9 cellular contexts compared by ENCODE assay signal in genomic region chr13:33723365-33723764, GRCh38.
DNase-seq lines count a peak whose midpoint lies in the region; ATAC-seq and TF ChIP-seq lines count a peak whose summit lies in the region.
"Had no signal": no experiment of that assay in that cellular context is flagged by ENCODE, and none has a peak within 500 bp of the region (broad histone marks: within the 10 kb centered on the region; RNA-seq: fewer than 3 reads in every experiment).

No MANE protein-coding gene starts in this region.

- intact Hi-C loops in activated CD4-positive, alpha-beta T cell treated with anti-CD3 and anti-CD28 coated beads, Interleukin-2, amount 10 ng/mL, durations not matched to agents 24 days and 14 days (cut with micrococcal nuclease), result loop anchor here (1.0 to 5.0 kb wide), 5 partner anchors 44 to 1136 kb away; partner anchors contain the start of gene PDS5B
- intact Hi-C loops in stomach (cut with DNase I; ENCODE audit: low total_unique reads) (no loop called here), ovary (cut with DNase I) (loop anchor here in 3 of 4 donors (5.0 to 10.0 kb wide), 4 partner anchors 81 to 499 kb away; no protein-coding TSS in a partner anchor)

- TF ChIP-seq CTCF in fibroblast of pulmonary artery (IDR thresholded peaks at IDR 0.05; ENCODE audit: low read length, missing control alignments) (no peak), stomach (IDR thresholded peaks at IDR 0.05) (no peak), ovary (IDR thresholded peaks at IDR 0.05) (no peak)

- TF ChIP-seq POLR2A in stomach (IDR thresholded peaks at IDR 0.05) (no peak), ovary (IDR thresholded peaks at IDR 0.05) (no peak)

- H3K9me3 ChIP-seq in stomach (no peaks in the 10 kb centered on the region), ovary (no peaks in the 10 kb centered on the region)
- H3K9me3 ChIP-seq: SJCRH30 had no signal

- peak overlapping the region; percentile 76 for H3K27ac Mint-ChIP-seq in activated CD4-positive, alpha-beta T cell treated with anti-CD3 and anti-CD28 coated beads, Interleukin-2, amount 10 ng/mL, durations not matched to agents 24 days and 14 days

- H3K4me3 ChIP-seq in fibroblast of pulmonary artery (replicated peaks; ENCODE audit: low read depth, low read length) (no peak overlapping the region), stomach (no peak overlapping the region), ovary (no peak overlapping the region)
- H3K4me3 ChIP-seq: SJCRH30 had no signal

- H3K36me3 Mint-ChIP-seq in activated CD4-positive, alpha-beta T cell treated with anti-CD3 and anti-CD28 coated beads, Interleukin-2, amount 10 ng/mL, durations not matched to agents 24 days and 14 days (ENCODE audit: low read depth), result peaks cover 1% of the 10 kb centered on the region

- no peak for ATAC-seq in GM21360 (IDR thresholded peaks at IDR 0.05; ENCODE audit: unreplicated experiment)

- H3K4me1 Mint-ChIP-seq in activated CD4-positive, alpha-beta T cell treated with anti-CD3 and anti-CD28 coated beads, Interleukin-2, amount 10 ng/mL, durations not matched to agents 24 days and 14 days, result peaks cover 26% of the 10 kb centered on the region

- in situ Hi-C loops in SK-MEL-5 (cut with HindIII; ENCODE audit: low pct_unique_long_range_greater_than_20kb, low sequenced_read_pairs), result no loop called here

- H3K9me3 Mint-ChIP-seq in activated CD4-positive, alpha-beta T cell treated with anti-CD3 and anti-CD28 coated beads, Interleukin-2, amount 10 ng/mL, durations not matched to agents 24 days and 14 days, result peaks cover 4% of the 10 kb centered on the region

- H3K4me3 Mint-ChIP-seq in activated CD4-positive, alpha-beta T cell treated with anti-CD3 and anti-CD28 coated beads, Interleukin-2, amount 10 ng/mL, durations not matched to agents 24 days and 14 days, result peak overlapping the region; percentile 50

- H3K27me3 ChIP-seq in stomach (no peaks in the 10 kb centered on the region), ovary (no peaks in the 10 kb centered on the region)
- H3K27me3 ChIP-seq: SJCRH30 had no signal

- no peaks in the 10 kb centered on the region for H3K27me3 Mint-ChIP-seq in activated CD4-positive, alpha-beta T cell treated with anti-CD3 and anti-CD28 coated beads, Interleukin-2, amount 10 ng/mL, durations not matched to agents 24 days and 14 days

- DNase-seq in activated CD4-positive, alpha-beta T cell treated with anti-CD3 and anti-CD28 coated beads, Interleukin-2, amount 10 ng/mL, durations not matched to agents 24 days and 14 days, result peak; percentile 51
- no peak for DNase-seq in activated CD4-positive, alpha-beta T cell treated with anti-CD3 and anti-CD28 coated beads for 48 hours
- DNase-seq in SK-MEL-5 (ENCODE audit: low read depth, low spot score) (peak; percentile 32), fibroblast of pulmonary artery (ENCODE audit: low read depth) (peak; percentile 36), stomach (no peak), NCI-H1105 (lab: John Stamatoyannopoulos, UW) (no peak), ovary (no peak)

- H3K4me1 ChIP-seq in stomach, result peaks cover 19 to 51% (median 27%) of the 10 kb centered on the region in 4 donors
- peaks cover 1% of the 10 kb centered on the region for H3K4me1 ChIP-seq in ovary (ENCODE audit: insufficient read depth)

- no peaks in the 10 kb centered on the region for H3K36me3 ChIP-seq in stomach
- H3K36me3 ChIP-seq in ovary, result no peaks in the 10 kb centered on the region
- H3K36me3 ChIP-seq: SJCRH30 had no signal

- H3K27ac ChIP-seq in stomach (peak overlapping the region in 4 of 5 donors; percentile 48 to 85 (median 70)), ovary (peak overlapping the region in 1 of 2 donors; percentile 16)
- H3K27ac ChIP-seq: SJCRH30 had no signal

- no peak for TF ChIP-seq EP300 in stomach (IDR thresholded peaks at IDR 0.05)
- TF ChIP-seq EP300 in ovary (IDR thresholded peaks at IDR 0.05), result no peak

Comparison
In these comparisons a context has a peak if more than half of its experiments do, and no peak if none do; other contexts are left out.
1. DNase-seq: peak in activated CD4-positive, alpha-beta T cell treated with anti-CD3 and anti-CD28 coated beads, Interleukin-2, amount 10 ng/mL, durations not matched to agents 24 days and 14 days (single experiment), SK-MEL-5 (single experiment) and fibroblast of pulmonary artery (single experiment); none in activated CD4-positive, alpha-beta T cell treated with anti-CD3 and anti-CD28 coated beads for 48 hours (single experiment), stomach (single experiment), NCI-H1105 (single experiment) and ovary (0 of 5).